8 cellular contexts compared by ENCODE assay signal in the genomic region with DNA sequence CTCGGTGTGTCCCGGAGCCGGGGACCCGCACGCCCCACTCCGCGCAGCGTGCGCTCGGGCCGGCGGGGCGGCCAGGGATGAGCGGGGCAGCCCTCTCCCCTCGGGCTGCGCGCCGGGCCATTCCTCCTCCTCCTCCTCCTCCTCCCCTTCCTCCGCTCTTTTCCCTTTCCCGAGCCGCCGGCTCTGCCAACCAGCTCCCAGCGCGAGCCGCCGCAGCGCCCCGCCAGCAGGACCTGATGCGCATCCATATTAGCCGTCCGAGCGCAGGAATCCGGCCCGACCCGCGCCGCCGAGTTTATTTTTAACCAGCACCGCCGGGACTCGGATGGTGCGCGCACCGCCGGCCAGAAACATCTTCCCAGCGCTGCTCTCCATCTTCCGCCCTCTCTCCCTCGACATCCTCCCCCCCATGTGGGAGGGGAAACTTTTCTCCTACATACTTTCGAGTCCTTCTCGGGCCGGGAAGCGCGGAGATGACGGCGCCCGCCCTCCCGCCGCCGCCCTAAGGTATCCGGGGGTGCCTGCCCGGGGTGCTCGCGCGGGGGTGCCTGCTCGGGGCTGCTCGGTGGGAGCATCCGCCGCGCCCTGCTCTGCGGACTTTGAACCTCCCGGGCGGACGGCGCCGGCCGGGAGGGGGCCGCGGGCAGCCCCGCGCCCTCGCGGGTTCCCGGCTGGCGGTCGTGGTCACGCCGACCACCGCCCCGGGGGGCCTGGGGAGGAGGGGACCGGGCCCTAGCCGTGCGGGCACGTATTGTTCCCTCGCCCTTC. TPM values are rescaled to one million over a fixed set of nuclear protein-coding genes. Genes with fewer than 3 reads are reported as not detected.
A peak's percentile ranks its signal among the peaks of the same experiment; 100 is the strongest.
DNase-seq lines count a peak whose midpoint lies in the region; ATAC-seq and TF ChIP-seq lines count a peak whose summit lies in the region.

No MANE protein-coding gene starts in this region.

- no peaks in the 10 kb centered on the region for H3K9me3 ChIP-seq in Karpas-422 (ENCODE audit: low read length)
- no peaks in the 10 kb centered on the region for H3K9me3 ChIP-seq in endodermal cell (ENCODE audit: control insufficient read depth, low read length)
- H3K9me3 ChIP-seq in mesodermal cell (ENCODE audit: control insufficient read depth, low read length), result no peaks in the 10 kb centered on the region

- peak overlapping the region; percentile 100 for H2AFZ ChIP-seq in Karpas-422 (ENCODE audit: low read length)

- DNase-seq in NCI-H748 (lab: John Stamatoyannopoulos, UW; ENCODE audit: unreplicated experiment) (peak; percentile 55), NCI-H748 treated with DMSO at 0.1 percent for 48 hours (lab: John Stamatoyannopoulos, UW) (no peak), Karpas-422 (peak; percentile 61), endodermal cell (peak; percentile 85), NCI-H510A treated with DMSO at 0.1 percent for 48 hours (lab: John Stamatoyannopoulos, UW) (no peak)
- peak; percentile 52 to 60 for DNase-seq in activated CD4-positive, alpha-beta T cell treated with anti-CD3 and anti-CD28 coated beads, Interleukin-2, amount 50 U/mL, for 48 hours
- DNase-seq in stimulated activated naive CD8-positive, alpha-beta T cell treated with anti-CD3 and anti-CD28 coated beads, Interleukin-15, Interleukin-2, amounts not matched to agents 100 U/mL and 50 U/mL, for 24 hours, result peak; percentile 59

- no peaks in the 10 kb centered on the region for H3K27me3 Mint-ChIP-seq in endodermal cell (ENCODE audit: insufficient read depth)

- H3K27ac ChIP-seq in Karpas-422 (ENCODE audit: low read length) (no peak overlapping the region), endodermal cell (ENCODE audit: low read depth, low read length) (peak overlapping the region; percentile 15), mesodermal cell (ENCODE audit: low read depth, low read length, severe bottlenecking) (peak overlapping the region; percentile 93)

- H4K20me1 ChIP-seq in Karpas-422 (ENCODE audit: insufficient read depth, low read depth, low read length), result peaks cover 19% of the 10 kb centered on the region; the same call in 1 of the 2 replicates

- no peaks in the 10 kb centered on the region for H3K9me2 ChIP-seq in Karpas-422 (replicated peaks; ENCODE audit: insufficient read depth, low read length)

- H3K4me3 ChIP-seq in Karpas-422 (ENCODE audit: low read length), result peak overlapping the region; percentile 94
- H3K4me3 ChIP-seq in endodermal cell (ENCODE audit: low read length), result peak overlapping the region; percentile 87
- H3K4me3 ChIP-seq in mesodermal cell (ENCODE audit: extremely low read depth, insufficient read depth, low read length, poor library complexity, severe bottlenecking), result peak overlapping the region; percentile 88

- no peaks in the 10 kb centered on the region for H3K9me3 Mint-ChIP-seq in endodermal cell

- H3K36me3 ChIP-seq in Karpas-422 (ENCODE audit: insufficient read depth, low read length) (no peaks in the 10 kb centered on the region), endodermal cell (ENCODE audit: control insufficient read depth, insufficient read depth, low read length) (no peaks in the 10 kb centered on the region), mesodermal cell (ENCODE audit: control insufficient read depth, insufficient read depth, low read length) (no peaks in the 10 kb centered on the region)

- ATAC-seq in stimulated activated naive CD8-positive, alpha-beta T cell treated with anti-CD3 and anti-CD28 coated beads, Interleukin-15, Interleukin-2, amounts not matched to agents 100 U/mL and 50 U/mL, for 24 hours, result peak; percentile 8

- H3K4me2 ChIP-seq in Karpas-422 (ENCODE audit: low read depth, low read length, poor library complexity, severe bottlenecking), result peak overlapping the region; percentile 100

- H3K9ac ChIP-seq in Karpas-422 (ENCODE audit: low read length), result peak overlapping the region; percentile 89
- peak overlapping the region; percentile 72 for H3K9ac ChIP-seq in endodermal cell (ENCODE audit: extremely low read depth, low read length, poor library complexity, severe bottlenecking)

- H3K4me1 ChIP-seq in Karpas-422 (ENCODE audit: low read length) (peaks cover 32% of the 10 kb centered on the region), endodermal cell (ENCODE audit: control insufficient read depth, insufficient read depth, low read length) (peaks cover 9% of the 10 kb centered on the region), mesodermal cell (ENCODE audit: control insufficient read depth, insufficient read depth, low read length, poor library complexity, severe bottlenecking) (peaks cover 27% of the 10 kb centered on the region)

- peak overlapping the region; percentile 68 for H3K27ac Mint-ChIP-seq in endodermal cell

- TF ChIP-seq CTCF in endodermal cell (conservative IDR thresholded peaks at IDR 0.05), result no peak

- H3K4me1 Mint-ChIP-seq in endodermal cell, result peaks cover 43% of the 10 kb centered on the region

- no peaks in the 10 kb centered on the region for H3K36me3 Mint-ChIP-seq in endodermal cell (ENCODE audit: low read depth)

- 0% methylated on average over 3 to 94 of the region's 94 CpGs for WGBS in endodermal cell (ENCODE audit: insufficient coverage in 1 of 2, insufficient read length in 1 of 2), 2 experiments
- 0% methylated on average over 33 to 57 of the region's 94 CpGs for WGBS in mesodermal cell (ENCODE audit: insufficient coverage in 2 of 2), 2 experiments

- no peaks in the 10 kb centered on the region for H3K79me2 ChIP-seq in Karpas-422 (ENCODE audit: low read length)

- peaks cover 3% of the 10 kb centered on the region; the same call in 1 of the 2 replicates for H3K27me3 ChIP-seq in Karpas-422 (ENCODE audit: low read length)
- H3K27me3 ChIP-seq in endodermal cell (ENCODE audit: control insufficient read depth, insufficient read depth, low read length, poor library complexity, severe bottlenecking), result no peaks in the 10 kb centered on the region

- peak overlapping the region; percentile 83 for H3K4me3 Mint-ChIP-seq in endodermal cell

RNA-seq across cellular contexts. Expression of gene RREB1, which starts 0.6 kb away (rescaled TPM):
- total RNA-seq in Karpas-422 (2014; rRNA removed; shearing (Covaris generic); ENCODE audit: low replicate concordance), result 3.2 and 5.0 TPM in 2 replicates
- total RNA-seq in endodermal cell, result 10 to 100 TPM; 51.2 to 64.3 TPM
- polyA plus RNA-seq in endodermal cell (2013, experiment 1 of 2), result 13.7 TPM
- polyA plus RNA-seq in endodermal cell (2013, experiment 2 of 2), result 15.6 TPM
- polyA plus RNA-seq in mesodermal cell (2013, experiment 1 of 2), result 21.5 TPM
- 16.1 TPM for polyA plus RNA-seq in mesodermal cell (2013, experiment 2 of 2)

Comparison
In these comparisons a context has a peak if more than half of its experiments do, and no peak if none do; other contexts are left out.
1. DNase-seq: peak in NCI-H748 (single experiment), Karpas-422 (single experiment), activated CD4-positive, alpha-beta T cell treated with anti-CD3 and anti-CD28 coated beads, Interleukin-2, amount 50 U/mL, for 48 hours (2 of 2), endodermal cell (single experiment) and stimulated activated naive CD8-positive, alpha-beta T cell treated with anti-CD3 and anti-CD28 coated beads, Interleukin-15, Interleukin-2, amounts not matched to agents 100 U/mL and 50 U/mL, for 24 hours (single experiment); none in NCI-H748 treated with DMSO at 0.1 percent for 48 hours (single experiment) and NCI-H510A treated with DMSO at 0.1 percent for 48 hours (single experiment).
2. Peak in every context shown above with its lines, with median percentiles within 50 percentile points of each other: H3K4me3 ChIP-seq.